ENCODE assay signal across 21 cellular contexts in the genomic region with DNA sequence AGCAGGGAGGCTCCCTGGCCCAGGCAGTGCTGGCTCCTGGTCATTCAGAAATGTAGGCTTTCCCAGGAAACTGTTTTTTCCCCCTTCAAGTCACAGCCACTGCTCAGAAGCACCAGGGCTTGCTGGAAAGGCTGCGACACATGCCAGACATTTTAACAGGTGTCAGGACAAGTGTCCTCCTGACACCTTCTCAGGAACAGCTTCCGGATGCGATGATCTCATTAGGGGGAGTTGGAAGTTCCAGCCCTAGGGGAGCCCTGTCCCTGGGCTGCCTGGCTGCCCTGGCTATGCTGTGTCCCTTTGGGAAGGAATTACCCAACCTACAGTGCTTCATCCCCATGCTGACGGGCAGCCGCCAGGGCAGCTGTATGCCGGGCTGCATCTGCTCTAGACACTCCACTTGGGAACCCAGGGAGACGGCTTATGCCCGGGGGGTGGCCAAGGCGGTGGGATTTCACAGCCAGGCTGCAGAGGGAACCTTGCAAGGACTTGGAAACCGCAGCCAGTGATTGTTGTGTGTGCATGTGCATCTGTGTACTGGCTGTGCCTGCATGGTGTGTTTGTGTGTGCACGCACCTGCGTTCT. TPM values are rescaled to one million over a fixed set of nuclear protein-coding genes. Genes with fewer than 3 reads are reported as not detected.
"Had no signal": no experiment of that assay in that cellular context is flagged by ENCODE, and none has a peak within 500 bp of the region (broad histone marks: within the 10 kb centered on the region; RNA-seq: fewer than 3 reads in every experiment).

No MANE protein-coding gene starts in this region.

- H3K27ac ChIP-seq: epithelial cell of prostate, esophagus muscularis mucosa, gastrocnemius medialis, heart right ventricle, neutrophil, spleen, thoracic aorta, transverse colon had no signal

- DNase-seq: effector memory CD8-positive, alpha-beta T cell; gastrocnemius medialis; heart right ventricle; hypothalamus; left ventricle myocardium superior; naive thymus-derived CD4-positive, alpha-beta T cell; nephron progenitor cell; spleen; stimulated activated CD4-positive, alpha-beta T cell treated with anti-CD3 and anti-CD28 coated beads, Interleukin-15, amount 100 ng/mL, for 24 hours; stimulated activated CD4-positive, alpha-beta T cell treated with anti-CD3 and anti-CD28 coated beads, Interleukin-1b, Interleukin-23, amount 100 ng/mL, for 48 hours; stimulated activated CD4-positive, alpha-beta T cell treated with anti-CD3 and anti-CD28 coated beads, Interleukin-4, amount 100 ng/mL, for 24 hours; stimulated activated naive B cell treated with anti-CD40 and anti-IgM and Interleukin-4, amounts not matched to agents 10 μg/mL and 1 μg/mL and 100 μg/mL, for 72 hours; stimulated activated naive CD8-positive, alpha-beta T cell treated with anti-CD3 and anti-CD28 coated beads, Interleukin-15, amount 100 ng/mL, for 72 hours; transverse colon had no signal

- ATAC-seq: effector memory CD8-positive, alpha-beta T cell; gastrocnemius medialis; heart right ventricle; left ventricle myocardium superior; sciatic nerve; stimulated activated naive B cell treated with anti-CD40 and anti-IgM and Interleukin-4, amounts not matched to agents 10 μg/mL and 1 μg/mL and 100 μg/mL, for 72 hours; stimulated activated naive CD8-positive, alpha-beta T cell treated with anti-CD3 and anti-CD28 coated beads, Interleukin-15, amount 100 ng/mL, for 72 hours had no signal

- H3K4me3 ChIP-seq: esophagus muscularis mucosa, gastrocnemius medialis, heart right ventricle, lung, spleen, thoracic aorta, transverse colon had no signal

- H3K36me3 ChIP-seq: esophagus muscularis mucosa, gastrocnemius medialis, heart right ventricle, neutrophil, spleen, thoracic aorta, transverse colon had no signal

- H3K27me3 ChIP-seq: gastrocnemius medialis, neutrophil, transverse colon had no signal

- H3K9me3 ChIP-seq: gastrocnemius medialis, heart right ventricle, neutrophil, thoracic aorta, transverse colon had no signal

RNA-seq across cellular contexts. Expression of a gene that starts 41.8 kb away (rescaled TPM):
- total RNA-seq: pulmonary artery endothelial cell had no signal
